Comparison of ENCODE assay signal across 35 cellular contexts in genomic region chr10:112175409-112175808, GRCh38.
"Had no signal": no experiment of that assay in that cellular context is flagged by ENCODE, and none has a peak within 500 bp of the region (broad histone marks: within the 10 kb centered on the region; RNA-seq: fewer than 3 reads in every experiment).

No MANE protein-coding gene starts in this region.

- H3K4me3 Mint-ChIP-seq: activated B cell treated with CpG ODN at 0.5 μM for 24 hours; activated CD4-positive, alpha-beta memory T cell treated with anti-CD3 and anti-CD28 coated beads, Interleukin-2, amount 10 ng/mL, durations not matched to agents 7 days and 5 days; activated CD4-positive, alpha-beta T cell treated with anti-CD3 and anti-CD28 coated beads, Interleukin-2, amount 10 ng/mL, durations not matched to agents 24 days and 14 days; activated CD8-positive, alpha-beta memory T cell treated with anti-CD3 and anti-CD28 coated beads, Interleukin-2, amount 10 ng/mL, durations not matched to agents 7 days and 5 days; activated CD8-positive, alpha-beta T cell treated with anti-CD3 and anti-CD28 coated beads, Interleukin-2, amount 10 ng/mL, durations not matched to agents 7 days and 5 days; activated naive CD4-positive, alpha-beta T cell treated with anti-CD3 and anti-CD28 coated beads, Interleukin-2, amount 10 ng/mL, durations not matched to agents 7 days and 5 days; activated naive CD4-positive, alpha-beta T cell treated with anti-CD3 and anti-CD28 coated beads, Interleukin-2, amount 50 U/mL, for 24 hours; activated naive CD8-positive, alpha-beta T cell; activated naive CD8-positive, alpha-beta T cell treated with anti-CD3 and anti-CD28 coated beads, Interleukin-2, amount 10 ng/mL, durations not matched to agents 7 days and 5 days; activated naive CD8-positive, alpha-beta T cell treated with anti-CD3 and anti-CD28 coated beads, Interleukin-2, amount 50 U/mL, for 24 hours; activated T-cell treated with anti-CD3 and anti-CD28 coated beads, Interleukin-2, amount 50 U/mL, for 24 hours; brain; central memory CD8-positive, alpha-beta T cell; T-cell; T-helper 17 cell had no signal

- H3K27ac Mint-ChIP-seq: activated B cell treated with CpG ODN at 0.5 μM for 24 hours; activated CD4-positive, alpha-beta memory T cell treated with anti-CD3 and anti-CD28 coated beads, Interleukin-2, amount 10 ng/mL, durations not matched to agents 7 days and 5 days; activated CD4-positive, alpha-beta T cell treated with anti-CD3 and anti-CD28 coated beads, Interleukin-2, amount 10 ng/mL, durations not matched to agents 24 days and 14 days; activated CD8-positive, alpha-beta memory T cell treated with anti-CD3 and anti-CD28 coated beads, Interleukin-2, amount 10 ng/mL, durations not matched to agents 7 days and 5 days; activated CD8-positive, alpha-beta T cell treated with anti-CD3 and anti-CD28 coated beads, Interleukin-2, amount 10 ng/mL, durations not matched to agents 7 days and 5 days; activated naive CD4-positive, alpha-beta T cell treated with anti-CD3 and anti-CD28 coated beads, Interleukin-2, amount 10 ng/mL, durations not matched to agents 7 days and 5 days; activated naive CD4-positive, alpha-beta T cell treated with anti-CD3 and anti-CD28 coated beads, Interleukin-2, amount 50 U/mL, for 24 hours; activated naive CD8-positive, alpha-beta T cell; activated naive CD8-positive, alpha-beta T cell treated with anti-CD3 and anti-CD28 coated beads, Interleukin-2, amount 10 ng/mL, durations not matched to agents 7 days and 5 days; activated naive CD8-positive, alpha-beta T cell treated with anti-CD3 and anti-CD28 coated beads, Interleukin-2, amount 50 U/mL, for 24 hours; activated T-cell treated with anti-CD3 and anti-CD28 coated beads, Interleukin-2, amount 50 U/mL, for 24 hours; activated T-helper 2 cell treated with anti-CD3 and anti-CD28 coated beads, Interferon-gamma antibody, Interleukin-2, Interleukin-4, amounts not matched to agents 10 μg/mL and 5 μg/mL and 100 μg/mL, durations not matched to agents 14 hours and 24 hours and 36 hours; brain; T-cell; T-helper 17 cell had no signal

- FAIRE-seq: bronchial epithelial cell, TTC549 had no signal

- H3K27me3 Mint-ChIP-seq: activated B cell treated with CpG ODN at 0.5 μM for 24 hours; activated CD4-positive, alpha-beta memory T cell treated with anti-CD3 and anti-CD28 coated beads, Interleukin-2, amount 10 ng/mL, durations not matched to agents 7 days and 5 days; activated CD4-positive, alpha-beta T cell treated with anti-CD3 and anti-CD28 coated beads, Interleukin-2, amount 10 ng/mL, durations not matched to agents 24 days and 14 days; activated CD8-positive, alpha-beta memory T cell treated with anti-CD3 and anti-CD28 coated beads, Interleukin-2, amount 10 ng/mL, durations not matched to agents 7 days and 5 days; activated naive CD4-positive, alpha-beta T cell treated with anti-CD3 and anti-CD28 coated beads, Interleukin-2, amount 10 ng/mL, durations not matched to agents 7 days and 5 days; activated naive CD4-positive, alpha-beta T cell treated with anti-CD3 and anti-CD28 coated beads, Interleukin-2, amount 50 U/mL, for 24 hours; activated naive CD8-positive, alpha-beta T cell; activated naive CD8-positive, alpha-beta T cell treated with anti-CD3 and anti-CD28 coated beads, Interleukin-2, amount 10 ng/mL, durations not matched to agents 7 days and 5 days; activated naive CD8-positive, alpha-beta T cell treated with anti-CD3 and anti-CD28 coated beads, Interleukin-2, amount 50 U/mL, for 24 hours; activated T-cell treated with anti-CD3 and anti-CD28 coated beads, Interleukin-2, amount 50 U/mL, for 24 hours; brain; central memory CD8-positive, alpha-beta T cell; T-cell; T-helper 17 cell had no signal

- H3K27ac ChIP-seq: ascending aorta, cardiac muscle cell, VCaP had no signal

- H3K27me3 ChIP-seq: ascending aorta, cardiac muscle cell had no signal

- H3K9me3 ChIP-seq: ascending aorta had no signal

- ATAC-seq: activated CD8-positive, alpha-beta memory T cell treated with anti-CD3 and anti-CD28 coated beads, Interleukin-2, amount 10 ng/mL, durations not matched to agents 7 days and 5 days; activated CD8-positive, alpha-beta T cell treated with anti-CD3 and anti-CD28 coated beads, Interleukin-2, amount 10 ng/mL, durations not matched to agents 7 days and 5 days; activated naive CD8-positive, alpha-beta T cell treated with anti-CD3 and anti-CD28 coated beads, Interleukin-2, amount 50 U/mL, for 24 hours; T-cell; T-helper 17 cell had no signal

- H3K4me3 ChIP-seq: ascending aorta, cardiac muscle cell had no signal

- H3K4me1 Mint-ChIP-seq: activated B cell treated with CpG ODN at 0.5 μM for 24 hours; activated CD4-positive, alpha-beta memory T cell treated with anti-CD3 and anti-CD28 coated beads, Interleukin-2, amount 10 ng/mL, durations not matched to agents 7 days and 5 days; activated CD8-positive, alpha-beta memory T cell treated with anti-CD3 and anti-CD28 coated beads, Interleukin-2, amount 10 ng/mL, durations not matched to agents 7 days and 5 days; activated naive CD4-positive, alpha-beta T cell treated with anti-CD3 and anti-CD28 coated beads, Interleukin-2, amount 10 ng/mL, durations not matched to agents 7 days and 5 days; activated naive CD8-positive, alpha-beta T cell treated with anti-CD3 and anti-CD28 coated beads, Interleukin-2, amount 10 ng/mL, durations not matched to agents 7 days and 5 days; activated naive CD8-positive, alpha-beta T cell treated with anti-CD3 and anti-CD28 coated beads, Interleukin-2, amount 50 U/mL, for 24 hours had no signal

- DNase-seq: activated B cell treated with CpG ODN at 0.5 μM for 24 hours; activated CD4-positive, alpha-beta memory T cell treated with anti-CD3 and anti-CD28 coated beads, Interleukin-2, amount 10 ng/mL, durations not matched to agents 7 days and 5 days; activated CD4-positive, alpha-beta T cell treated with anti-CD3 and anti-CD28 coated beads for 4 hours; activated CD4-positive, alpha-beta T cell treated with anti-CD3 and anti-CD28 coated beads, Interleukin-2, amount 10 ng/mL, durations not matched to agents 24 days and 14 days; activated CD4-positive, alpha-beta T cell treated with anti-CD3 and anti-CD28 coated beads, Interleukin-2, amount 50 U/mL, for 1 hour; activated CD4-positive, alpha-beta T cell treated with anti-CD3 and anti-CD28 coated beads, Interleukin-2, amount 50 U/mL, for 4 hours; activated CD4-positive, CD25-positive, alpha-beta regulatory T cell treated with anti-CD3 and anti-CD28 coated beads, Interleukin-2, amount 50 U/mL, for 72 hours; activated CD8-positive, alpha-beta memory T cell treated with anti-CD3 and anti-CD28 coated beads for 24 hours; activated CD8-positive, alpha-beta memory T cell treated with anti-CD3 and anti-CD28 coated beads, Interleukin-2, amount 10 ng/mL, durations not matched to agents 7 days and 5 days; activated CD8-positive, alpha-beta memory T cell treated with anti-CD3 and anti-CD28 coated beads, Interleukin-2, amount 50 U/mL, for 48 hours; activated CD8-positive, alpha-beta T cell treated with anti-CD3 and anti-CD28 coated beads, Interleukin-2, amount 10 ng/mL, durations not matched to agents 7 days and 5 days; activated effector memory CD4-positive, alpha-beta T cell treated with Interleukin-2 at 50 U/mL for 16 hours; activated gamma-delta T cell; activated naive CD4-positive, alpha-beta T cell treated with anti-CD3 and anti-CD28 coated beads, Interleukin-2, amount 10 ng/mL, durations not matched to agents 7 days and 5 days; activated naive CD4-positive, alpha-beta T cell treated with Interleukin-2 at 50 U/mL for 16 hours; activated naive CD8-positive, alpha-beta T cell treated with anti-CD3 and anti-CD28 coated beads, Interleukin-2, amount 10 ng/mL, durations not matched to agents 7 days and 5 days; activated naive CD8-positive, alpha-beta T cell treated with anti-CD3 and anti-CD28 coated beads, Interleukin-2, amount 50 U/mL, for 24 hours; activated T-cell treated with anti-CD3 and anti-CD28 coated beads, Interleukin-2, amount 50 U/mL, for 24 hours; activated T-cell treated with anti-CD3 and anti-CD28 coated beads, Interleukin-2, amount 50 U/mL, for 48 hours; amygdala; anterior cingulate cortex; caudate nucleus; T-cell; T-helper 17 cell; T1000 had no signal

- H3K9me3 Mint-ChIP-seq: activated B cell treated with CpG ODN at 0.5 μM for 24 hours; activated CD4-positive, alpha-beta memory T cell treated with anti-CD3 and anti-CD28 coated beads, Interleukin-2, amount 10 ng/mL, durations not matched to agents 7 days and 5 days; activated CD4-positive, alpha-beta T cell treated with anti-CD3 and anti-CD28 coated beads, Interleukin-2, amount 10 ng/mL, durations not matched to agents 24 days and 14 days; activated naive CD4-positive, alpha-beta T cell treated with anti-CD3 and anti-CD28 coated beads, Interleukin-2, amount 10 ng/mL, durations not matched to agents 7 days and 5 days; activated naive CD4-positive, alpha-beta T cell treated with anti-CD3 and anti-CD28 coated beads, Interleukin-2, amount 50 U/mL, for 24 hours; activated naive CD8-positive, alpha-beta T cell treated with anti-CD3 and anti-CD28 coated beads, Interleukin-2, amount 10 ng/mL, durations not matched to agents 7 days and 5 days; activated naive CD8-positive, alpha-beta T cell treated with anti-CD3 and anti-CD28 coated beads, Interleukin-2, amount 50 U/mL, for 24 hours; activated T-cell treated with anti-CD3 and anti-CD28 coated beads, Interleukin-2, amount 50 U/mL, for 24 hours; activated T-helper 2 cell treated with anti-CD3 and anti-CD28 coated beads, Interferon-gamma antibody, Interleukin-2, Interleukin-4, amounts not matched to agents 10 μg/mL and 5 μg/mL and 100 μg/mL, durations not matched to agents 14 hours and 24 hours and 36 hours; brain; central memory CD8-positive, alpha-beta T cell; T-cell had no signal
